In the genomic region with DNA sequence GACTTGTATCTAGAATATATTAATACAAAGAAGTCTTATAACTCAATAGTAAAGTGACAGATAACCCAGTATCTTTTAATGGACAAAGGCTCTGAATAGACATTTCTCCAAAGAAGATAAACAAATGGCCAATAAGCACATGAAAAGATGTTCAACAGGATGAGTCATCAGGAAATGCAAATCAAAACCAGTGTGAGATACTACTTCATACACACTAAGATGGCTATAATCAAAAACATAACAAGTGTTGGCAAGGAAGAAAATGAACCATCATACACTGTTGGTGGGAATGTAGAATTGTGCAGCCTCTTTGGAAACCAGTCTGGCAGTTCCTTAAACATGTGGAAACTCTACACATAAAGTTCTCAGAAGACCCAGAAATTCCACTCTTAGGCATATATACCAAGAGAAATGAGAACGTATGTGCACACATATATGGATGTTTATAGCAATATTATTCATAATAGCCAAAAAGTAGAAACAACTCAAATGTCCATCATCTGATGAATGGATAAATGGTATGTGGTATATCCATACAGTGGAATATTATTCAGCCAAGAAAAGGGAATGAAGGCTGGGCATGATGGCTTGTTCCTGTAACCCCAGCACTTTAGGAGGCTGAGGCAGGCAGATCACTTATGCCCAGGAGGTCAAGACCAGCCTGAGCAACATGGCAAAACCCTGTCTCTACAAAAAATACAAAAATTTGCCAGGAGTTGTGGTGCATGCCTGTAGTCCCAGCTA, we compare ENCODE assay signal across 18 cellular contexts. TPM values are rescaled to one million over a fixed set of nuclear protein-coding genes. Genes with fewer than 3 reads are reported as not detected.
DNase-seq lines count a peak whose midpoint lies in the region; ATAC-seq, FAIRE-seq and TF ChIP-seq lines count a peak whose summit lies in the region.
"Had no signal": no experiment of that assay in that cellular context is flagged by ENCODE, and none has a peak within 500 bp of the region (broad histone marks: within the 10 kb centered on the region; RNA-seq: fewer than 3 reads in every experiment).

No MANE protein-coding gene starts in this region.

- no peak for DNase-seq in CD4-positive, alpha-beta T cell
- DNase-seq in bronchial epithelial cell (ENCODE audit: low read depth): peak; percentile 14
- DNase-seq in fibroblast of the conjunctiva (ENCODE audit: low read depth): peak; percentile 42
- no peak for DNase-seq in right cardiac atrium
- no peak for DNase-seq in NCI-H1417 treated with DMSO at 0.1 percent for 48 hours (lab: John Stamatoyannopoulos, UW)
- no peak for DNase-seq in activated naive CD4-positive, alpha-beta T cell treated with anti-CD3 and anti-CD28 coated beads, Interleukin-2, amount 10 ng/mL, durations not matched to agents 7 days and 5 days
- DNase-seq: ACHN; BE2C; CD8-positive, alpha-beta memory T cell; NCI-H226; NCI-H526 treated with DMSO at 0.1 percent for 48 hours; SJCRH30 had no signal

- H3K36me3 ChIP-seq in HEK293 (ENCODE audit: control insufficient read depth in 2 of 2, insufficient read depth in 1 of 2, low read length in 2 of 2) (no peaks in the 10 kb centered on the region), bronchial epithelial cell (ENCODE audit: control insufficient read depth, insufficient read depth, low read length) (no peaks in the 10 kb centered on the region)
- H3K36me3 ChIP-seq: BE2C, SJCRH30 had no signal

- FAIRE-seq in bronchial epithelial cell (lab: Jason Lieb, UNC): no peak
- FAIRE-seq: GM12878 had no signal

- no peaks in the 10 kb centered on the region for H3K27me3 Mint-ChIP-seq in CD4-positive, alpha-beta T cell
- H3K27me3 Mint-ChIP-seq in activated naive CD4-positive, alpha-beta T cell treated with anti-CD3 and anti-CD28 coated beads, Interleukin-2, amount 10 ng/mL, durations not matched to agents 7 days and 5 days: peaks cover 10% of the 10 kb centered on the region

- 96% methylated on average over 1 of the region's 1 CpG for WGBS in right cardiac atrium

- peaks cover 13% of the 10 kb centered on the region for H3K36me3 Mint-ChIP-seq in CD4-positive, alpha-beta T cell (ENCODE audit: low read depth)
- H3K36me3 Mint-ChIP-seq in activated naive CD4-positive, alpha-beta T cell treated with anti-CD3 and anti-CD28 coated beads, Interleukin-2, amount 10 ng/mL, durations not matched to agents 7 days and 5 days: peaks cover 3% of the 10 kb centered on the region

- peaks cover 44% of the 10 kb centered on the region for H3K4me1 Mint-ChIP-seq in CD4-positive, alpha-beta T cell (ENCODE audit: low read depth)
- H3K4me1 Mint-ChIP-seq in activated naive CD4-positive, alpha-beta T cell treated with anti-CD3 and anti-CD28 coated beads, Interleukin-2, amount 10 ng/mL, durations not matched to agents 7 days and 5 days: peaks cover 6% of the 10 kb centered on the region
- H3K4me1 Mint-ChIP-seq: CD8-positive, alpha-beta memory T cell had no signal

- POLR2A ChIA-PET in CD4-positive, alpha-beta T cell (lab: Charles Lee): no interaction called here
- POLR2A ChIA-PET in HEK293 (lab: Yijun Ruan, JAX): no interaction called here

- H3K27ac ChIP-seq in CD4-positive, alpha-beta T cell (ENCODE audit: low read depth, low read length): no peak overlapping the region
- H3K27ac ChIP-seq in HEK293 (ENCODE audit: extremely low read depth, low read depth, low read length) (no peak overlapping the region), right cardiac atrium (ENCODE audit: low read length) (no peak overlapping the region)
- H3K27ac ChIP-seq: RWPE1, SJCRH30 had no signal

- H3K27me3 ChIP-seq in CD4-positive, alpha-beta T cell (ENCODE audit: control insufficient read depth, insufficient read depth, low read length): no peaks in the 10 kb centered on the region
- H3K27me3 ChIP-seq in bronchial epithelial cell (ENCODE audit: control insufficient read depth, insufficient read depth, low read length) (no peaks in the 10 kb centered on the region), right cardiac atrium (ENCODE audit: control insufficient read depth, insufficient read depth) (no peaks in the 10 kb centered on the region)
- H3K27me3 ChIP-seq: BE2C, SJCRH30 had no signal

- H3K9me3 Mint-ChIP-seq in CD4-positive, alpha-beta T cell: peaks cover 15% of the 10 kb centered on the region
- peaks cover 22% of the 10 kb centered on the region for H3K9me3 Mint-ChIP-seq in activated naive CD4-positive, alpha-beta T cell treated with anti-CD3 and anti-CD28 coated beads, Interleukin-2, amount 10 ng/mL, durations not matched to agents 7 days and 5 days

- intact Hi-C loops in CD4-positive, alpha-beta T cell (cut with DNase I, micrococcal nuclease): no loop called here
- intact Hi-C loops in right cardiac atrium (cut with DNase I): no loop called here

- no peak overlapping the region for H3K4me3 ChIP-seq in HEK293 (ENCODE audit: low read depth, low read length)
- no peak overlapping the region for H3K4me3 ChIP-seq in bronchial epithelial cell (ENCODE audit: low read depth, low read length)
- no peak overlapping the region for H3K4me3 ChIP-seq in right cardiac atrium (ENCODE audit: low read length)
- H3K4me3 ChIP-seq: GM12878, GM23338, SJCRH30 had no signal

- no peak overlapping the region for H3K4me3 Mint-ChIP-seq in CD4-positive, alpha-beta T cell
- H3K4me3 Mint-ChIP-seq in activated naive CD4-positive, alpha-beta T cell treated with anti-CD3 and anti-CD28 coated beads, Interleukin-2, amount 10 ng/mL, durations not matched to agents 7 days and 5 days: no peak overlapping the region
- H3K4me3 Mint-ChIP-seq: CD8-positive, alpha-beta memory T cell; GM23338 had no signal

- TF ChIP-seq CTCF in CD4-positive, alpha-beta T cell (IDR thresholded peaks at IDR 0.05): no peak
- TF ChIP-seq CTCF in HEK293 (tag by site-specific recombination; IDR thresholded peaks at IDR 0.05) (no peak), bronchial epithelial cell (IDR thresholded peaks at IDR 0.05; ENCODE audit: insufficient read depth, low read length, severe bottlenecking) (no peak)

- peaks cover 15% of the 10 kb centered on the region for H3K9me3 ChIP-seq in CD4-positive, alpha-beta T cell (ENCODE audit: control insufficient read depth, low read length)
- H3K9me3 ChIP-seq in HEK293 (ENCODE audit: control insufficient read depth, insufficient read depth, low read depth, low read length): no peaks in the 10 kb centered on the region
- no peaks in the 10 kb centered on the region for H3K9me3 ChIP-seq in right cardiac atrium (ENCODE audit: control insufficient read depth, low read length)
- H3K9me3 ChIP-seq: BE2C had no signal

- no peaks in the 10 kb centered on the region for H3K4me1 ChIP-seq in HEK293 (ENCODE audit: control insufficient read depth, insufficient read depth, low read length)
- peaks cover 7% of the 10 kb centered on the region for H3K4me1 ChIP-seq in right cardiac atrium (ENCODE audit: control insufficient read depth, insufficient read depth, low read length)
- H3K4me1 ChIP-seq: BE2C, SJCRH30 had no signal

- ATAC-seq in CD4-positive, alpha-beta T cell (ENCODE audit: poor library complexity): peak; percentile 37
- ATAC-seq in right cardiac atrium (no peak), GM21786 (IDR thresholded peaks at IDR 0.05; ENCODE audit: unreplicated experiment) (no peak)
- ATAC-seq: GM12878, GM23338 had no signal

- CTCF ChIA-PET in CD4-positive, alpha-beta T cell (lab: Charles Lee): interaction anchor here (0.5 kb wide), 1 partner anchor 161 kb away, joined by 3 read pairs; no protein-coding TSS in a partner anchor
- CTCF ChIA-PET in HEK293 (lab: Yijun Ruan, JAX): no interaction called here
- CTCF ChIA-PET in activated naive CD4-positive, alpha-beta T cell treated with anti-CD3 and anti-CD28 coated beads, Interleukin-2, amount 10 ng/mL, durations not matched to agents 7 days and 5 days (lab: Charles Lee): no interaction called here

- peak overlapping the region; percentile 21 for H3K27ac Mint-ChIP-seq in CD4-positive, alpha-beta T cell
- H3K27ac Mint-ChIP-seq in activated naive CD4-positive, alpha-beta T cell treated with anti-CD3 and anti-CD28 coated beads, Interleukin-2, amount 10 ng/mL, durations not matched to agents 7 days and 5 days: no peak overlapping the region
- H3K27ac Mint-ChIP-seq: CD8-positive, alpha-beta memory T cell; GM23338 had no signal

TF ChIP-seq in HEK293, 187 proteins besides CTCF, POLR2A, EP300 and RAD21 (continues in another document):
- TF ChIP-seq ZSCAN4 (tag by site-specific recombination; IDR thresholded peaks at IDR 0.05) (no peak), ZNF146 (tag by site-specific recombination; IDR thresholded peaks at IDR 0.05) (peak; percentile 95)

RNA-seq across cellular contexts. Expression of gene MPL, which starts 9.9 kb away (rescaled TPM):
- not detected for total RNA-seq in CD4-positive, alpha-beta T cell
- total RNA-seq in bronchial epithelial cell: not detected in 2 replicates
- 1 to 10 TPM in 2 of 4 donors, under 1 TPM in 2; 0.79 to 1.4 (median 1.1) TPM for total RNA-seq in right cardiac atrium
- polyA plus RNA-seq in right cardiac atrium: 0.18 TPM
- total RNA-seq: CD8-positive, alpha-beta memory T cell; GM12878; GM23338; OCI-LY7; SJCRH30 had no signal
- polyA plus RNA-seq: CD8-positive, alpha-beta memory T cell; GM12878; GM23338 had no signal

RNA-seq across cellular contexts. Expression of gene TIE1, which starts 26.9 kb away (rescaled TPM):
- not detected for total RNA-seq in CD4-positive, alpha-beta T cell
- total RNA-seq in bronchial epithelial cell: 0.53 TPM in 1 of 2 replicates, not detected in the other
- total RNA-seq in right cardiac atrium: 10 to 100 TPM; 21.7 to 49.4 (median 44.4) TPM
- polyA plus RNA-seq in right cardiac atrium: 30.4 TPM
- polyA plus RNA-seq: CD8-positive, alpha-beta memory T cell had no signal

RNA-seq across cellular contexts. Expression of gene CDC20, which starts 31.1 kb away (rescaled TPM):
- total RNA-seq in CD4-positive, alpha-beta T cell: 1 to 10 TPM; 1.1 to 1.8 TPM
- total RNA-seq in bronchial epithelial cell (2.6 and 3.1 TPM in 2 replicates), right cardiac atrium (1 to 10 TPM in 3 of 4 donors, under 1 TPM in 1; 0.67 to 3.5 (median 1.5) TPM)
- 0.54 TPM for polyA plus RNA-seq in right cardiac atrium

RNA-seq across cellular contexts. Expression of gene ELOVL1, which starts 40.1 kb away (rescaled TPM):
- 10 to 100 TPM; 28.7 to 31.2 TPM for total RNA-seq in CD4-positive, alpha-beta T cell
- 55.8 and 75.8 TPM in 2 replicates for total RNA-seq in bronchial epithelial cell
- total RNA-seq in right cardiac atrium: 10 to 100 TPM; 33.1 to 47.1 (median 35.6) TPM
- polyA plus RNA-seq in right cardiac atrium: 40.5 TPM

RNA-seq across cellular contexts. Expression of gene C1orf210, which starts 42.3 kb away (rescaled TPM):
- not detected for total RNA-seq in CD4-positive, alpha-beta T cell
- total RNA-seq in bronchial epithelial cell (3.4 and 11.4 TPM in 2 replicates), right cardiac atrium (not detected)
- 0.07 TPM for polyA plus RNA-seq in right cardiac atrium
- total RNA-seq: CD8-positive, alpha-beta memory T cell; GM12878; OCI-LY7; SJCRH30 had no signal
- polyA plus RNA-seq: CD8-positive, alpha-beta memory T cell had no signal

Comparison
In these comparisons a context has a peak if more than half of its experiments do, and no peak if none do; other contexts are left out.
1. DNase-seq: peak in bronchial epithelial cell (single experiment) and fibroblast of the conjunctiva (single experiment); none in CD4-positive, alpha-beta T cell (0 of 10), right cardiac atrium (0 of 3), NCI-H1417 treated with DMSO at 0.1 percent for 48 hours (single experiment) and activated naive CD4-positive, alpha-beta T cell treated with anti-CD3 and anti-CD28 coated beads, Interleukin-2, amount 10 ng/mL, durations not matched to agents 7 days and 5 days (single experiment).
2. RNA of gene TIE1, which starts 26.9 kb away (total RNA-seq): 21.7 to 49.4 TPM in right cardiac atrium; 0.53 TPM in bronchial epithelial cell and not detected in CD4-positive, alpha-beta T cell; every median in the first group is over 10 times any median in the second.